In genomic region chr1:224894915-224895314, GRCh38 we compare ENCODE assay signal across 10 cellular contexts.
DNase-seq lines count a peak whose midpoint lies in the region; TF ChIP-seq lines count a peak whose summit lies in the region.
"Had no signal": no experiment of that assay in that cellular context is flagged by ENCODE, and none has a peak within 500 bp of the region (broad histone marks: within the 10 kb centered on the region; RNA-seq: fewer than 3 reads in every experiment).

No MANE protein-coding gene starts in this region.

- H3K9me3 ChIP-seq in NT2/D1 (ENCODE audit: insufficient read depth, low read length): peaks cover 18% of the 10 kb centered on the region; the same call in 1 of the 2 replicates
- H3K9me3 ChIP-seq: prostate gland had no signal

- H3K9ac ChIP-seq in NT2/D1 (ENCODE audit: insufficient read length, low read depth): no peak overlapping the region

- TF ChIP-seq CTCF in 22Rv1 (IDR thresholded peaks at IDR 0.05) (peak; percentile 26), GM12872 (IDR thresholded peaks at IDR 0.05; ENCODE audit: insufficient read depth, low read depth, low read length) (peak; percentile 46; the same call in 2 of the 3 replicates)

- no peaks in the 10 kb centered on the region for H3K27me3 ChIP-seq in NT2/D1 (ENCODE audit: insufficient read depth, insufficient read length)

- H3K4me3 ChIP-seq in NT2/D1 (ENCODE audit: insufficient read length, low read depth): no peak overlapping the region
- H3K4me3 ChIP-seq: prostate gland had no signal

- no peaks in the 10 kb centered on the region for H3K36me3 ChIP-seq in NT2/D1 (ENCODE audit: insufficient read depth, insufficient read length, low read length)
- H3K36me3 ChIP-seq: prostate gland had no signal

- DNase-seq in NT2/D1 (ENCODE audit: low read depth, low spot score) (peak; percentile 61), fibroblast of peridontal ligament (ENCODE audit: extremely low read depth) (peak; percentile 52), activated gamma-delta T cell (lab: John Stamatoyannopoulos, UW) (no peak), germinal center (ENCODE audit: low spot score) (no peak)
- no peak for DNase-seq in stimulated activated CD4-positive, alpha-beta T cell treated with anti-CD3 and anti-CD28 coated beads, Interleukin-4, amount 100 ng/mL, for 24 hours
- DNase-seq in activated CD8-positive, alpha-beta memory T cell treated with anti-CD3 and anti-CD28 coated beads, Interleukin-2, amount 50 U/mL, for 48 hours: no peak
- DNase-seq: activated CD4-positive, alpha-beta T cell treated with anti-CD3 and anti-CD28 coated beads, Interleukin-2, amount 50 U/mL, for 48 hours had no signal

- H3K4me1 ChIP-seq in NT2/D1 (ENCODE audit: insufficient read depth, insufficient read length): no peaks in the 10 kb centered on the region
- H3K4me1 ChIP-seq: prostate gland had no signal

- H3K27ac ChIP-seq in 22Rv1: no peak overlapping the region
- H3K27ac ChIP-seq: prostate gland had no signal

Comparison
In these comparisons a context has a peak if more than half of its experiments do, and no peak if none do; other contexts are left out.
1. DNase-seq: peak in NT2/D1 (single experiment) and fibroblast of peridontal ligament (single experiment); none in activated gamma-delta T cell (single experiment), germinal center (single experiment), stimulated activated CD4-positive, alpha-beta T cell treated with anti-CD3 and anti-CD28 coated beads, Interleukin-4, amount 100 ng/mL, for 24 hours (single experiment) and activated CD8-positive, alpha-beta memory T cell treated with anti-CD3 and anti-CD28 coated beads, Interleukin-2, amount 50 U/mL, for 48 hours (single experiment).